Comparison of ENCODE assay signal across 1 cellular context in the genomic region with DNA sequence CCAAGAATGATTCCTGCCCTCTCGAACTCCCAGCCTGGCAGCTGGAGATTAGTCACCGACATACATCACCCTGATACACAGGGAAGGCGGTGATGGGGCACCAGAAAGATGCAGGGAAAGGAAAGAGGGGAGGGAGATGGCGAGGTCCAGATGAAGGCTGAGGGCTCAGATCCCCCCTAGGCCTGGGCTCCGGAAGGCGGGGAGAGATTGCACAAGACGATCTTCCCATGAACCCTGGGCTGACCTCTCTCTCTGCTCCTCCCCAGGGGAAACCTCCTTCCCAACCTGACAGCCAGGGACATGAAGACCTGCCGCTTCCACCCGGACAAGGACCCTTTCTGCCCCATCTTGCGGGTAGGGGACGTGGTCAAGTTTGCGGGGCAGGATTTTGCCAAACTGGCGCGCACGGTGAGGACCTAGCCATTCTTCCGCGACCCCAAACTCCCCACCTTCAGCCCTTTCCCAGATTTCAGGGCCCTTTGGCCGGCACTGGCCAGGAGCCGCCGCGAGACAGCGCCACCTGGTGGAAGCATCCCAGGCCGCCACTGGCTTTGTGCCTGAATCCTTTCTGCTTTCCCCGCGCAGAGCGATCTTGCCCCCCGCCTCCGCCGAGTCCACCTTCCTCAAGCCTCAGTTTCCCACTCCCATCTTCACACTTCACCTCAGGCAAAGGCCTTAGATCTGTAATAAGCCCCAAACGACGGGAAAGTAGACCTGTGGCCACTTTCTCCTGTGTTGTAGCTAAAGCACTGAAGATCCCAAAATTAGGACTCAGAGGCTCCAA.
TF ChIP-seq lines count a peak whose summit lies in the region.

No MANE protein-coding gene starts in this region.

TF ChIP-seq in HepG2, 621 proteins besides CTCF, POLR2A, EP300 and RAD21 (continued from another document and continues in another):
- TF ChIP-seq, protein P1, sequence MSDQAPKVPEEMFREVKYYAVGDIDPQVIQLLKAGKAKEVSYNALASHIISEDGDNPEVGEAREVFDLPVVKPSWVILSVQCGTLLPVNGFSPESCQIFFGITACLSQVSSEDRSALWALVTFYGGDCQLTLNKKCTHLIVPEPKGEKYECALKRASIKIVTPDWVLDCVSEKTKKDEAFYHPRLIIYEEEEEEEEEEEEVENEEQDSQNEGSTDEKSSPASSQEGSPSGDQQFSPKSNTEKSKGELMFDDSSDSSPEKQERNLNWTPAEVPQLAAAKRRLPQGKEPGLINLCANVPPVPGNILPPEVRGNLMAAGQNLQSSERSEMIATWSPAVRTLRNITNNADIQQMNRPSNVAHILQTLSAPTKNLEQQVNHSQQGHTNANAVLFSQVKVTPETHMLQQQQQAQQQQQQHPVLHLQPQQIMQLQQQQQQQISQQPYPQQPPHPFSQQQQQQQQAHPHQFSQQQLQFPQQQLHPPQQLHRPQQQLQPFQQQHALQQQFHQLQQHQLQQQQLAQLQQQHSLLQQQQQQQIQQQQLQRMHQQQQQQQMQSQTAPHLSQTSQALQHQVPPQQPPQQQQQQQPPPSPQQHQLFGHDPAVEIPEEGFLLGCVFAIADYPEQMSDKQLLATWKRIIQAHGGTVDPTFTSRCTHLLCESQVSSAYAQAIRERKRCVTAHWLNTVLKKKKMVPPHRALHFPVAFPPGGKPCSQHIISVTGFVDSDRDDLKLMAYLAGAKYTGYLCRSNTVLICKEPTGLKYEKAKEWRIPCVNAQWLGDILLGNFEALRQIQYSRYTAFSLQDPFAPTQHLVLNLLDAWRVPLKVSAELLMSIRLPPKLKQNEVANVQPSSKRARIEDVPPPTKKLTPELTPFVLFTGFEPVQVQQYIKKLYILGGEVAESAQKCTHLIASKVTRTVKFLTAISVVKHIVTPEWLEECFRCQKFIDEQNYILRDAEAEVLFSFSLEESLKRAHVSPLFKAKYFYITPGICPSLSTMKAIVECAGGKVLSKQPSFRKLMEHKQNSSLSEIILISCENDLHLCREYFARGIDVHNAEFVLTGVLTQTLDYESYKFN (CRISPR knock-in tag; conservative IDR thresholded peaks at IDR 0.05): peak; percentile 39
- TF ChIP-seq ZNF460 (CRISPR knock-in tag; IDR thresholded peaks at IDR 0.05; ENCODE audit: borderline replicate concordance) (no peak), ZNF30 (CRISPR knock-in tag; IDR thresholded peaks at IDR 0.05) (no peak; the same call in 1 of the 2 replicates), PCBP2 (optimal IDR thresholded peaks at IDR 0.05; ENCODE audit: low read depth, low read length, poor library complexity, severe bottlenecking) (no peak), NR2C2 (CRISPR knock-in tag; IDR thresholded peaks at IDR 0.05; ENCODE audit: borderline replicate concordance) (peak; percentile 79), RFX5 (IDR thresholded peaks at IDR 0.05; ENCODE audit: low read depth, low read length) (no peak), MLLT10 (CRISPR knock-in tag; IDR thresholded peaks at IDR 0.05) (no peak), PHB2 (IDR thresholded peaks at IDR 0.05; ENCODE audit: partially characterized antibody) (no peak), BRD4 (CRISPR knock-in tag; IDR thresholded peaks at IDR 0.05) (no peak), RBM39 (IDR thresholded peaks at IDR 0.05; ENCODE audit: low read depth, low read length, poor library complexity, severe bottlenecking) (peak; percentile 41), KDM5B (CRISPR knock-in tag; IDR thresholded peaks at IDR 0.05; ENCODE audit: borderline replicate concordance) (peak; percentile 58; the same call in 1 of the 2 replicates), ZNF317 (CRISPR knock-in tag; IDR thresholded peaks at IDR 0.05) (no peak), SP5 (CRISPR knock-in tag; IDR thresholded peaks at IDR 0.05; ENCODE audit: borderline replicate concordance, low read depth) (peak; percentile 61; the same call in 1 of the 2 replicates), ZSCAN25 (CRISPR knock-in tag; IDR thresholded peaks at IDR 0.05) (no peak), NFIC (IDR thresholded peaks at IDR 0.05; ENCODE audit: low read length) (no peak), SMAD3 (CRISPR knock-in tag; IDR thresholded peaks at IDR 0.05) (no peak), PHF21A (CRISPR knock-in tag; IDR thresholded peaks at IDR 0.05) (no peak), ZNF329 (CRISPR knock-in tag; IDR thresholded peaks at IDR 0.05; ENCODE audit: low read depth) (no peak), DMAP1 (CRISPR knock-in tag; IDR thresholded peaks at IDR 0.05) (no peak), MTF1 (CRISPR knock-in tag; IDR thresholded peaks at IDR 0.05) (no peak), ATM (IDR thresholded peaks at IDR 0.05; ENCODE audit: borderline replicate concordance) (no peak), REPIN1 (CRISPR knock-in tag; IDR thresholded peaks at IDR 0.05; ENCODE audit: borderline replicate concordance, low read depth) (peak; percentile 22; the same call in 1 of the 2 replicates), ZNF839 (CRISPR knock-in tag; IDR thresholded peaks at IDR 0.05; ENCODE audit: borderline replicate concordance) (no peak), ZNF34 (CRISPR knock-in tag; IDR thresholded peaks at IDR 0.05; ENCODE audit: borderline replicate concordance) (no peak), MEF2D (CRISPR knock-in tag; IDR thresholded peaks at IDR 0.05) (no peak), EEA1 (CRISPR knock-in tag; IDR thresholded peaks at IDR 0.05; ENCODE audit: borderline replicate concordance) (0 out of 2 replicates have a peak, but pooled peaks have one; percentile 45), CBX5 (CRISPR knock-in tag; IDR thresholded peaks at IDR 0.05; ENCODE audit: borderline replicate concordance) (no peak)
- TF ChIP-seq, protein P2, sequence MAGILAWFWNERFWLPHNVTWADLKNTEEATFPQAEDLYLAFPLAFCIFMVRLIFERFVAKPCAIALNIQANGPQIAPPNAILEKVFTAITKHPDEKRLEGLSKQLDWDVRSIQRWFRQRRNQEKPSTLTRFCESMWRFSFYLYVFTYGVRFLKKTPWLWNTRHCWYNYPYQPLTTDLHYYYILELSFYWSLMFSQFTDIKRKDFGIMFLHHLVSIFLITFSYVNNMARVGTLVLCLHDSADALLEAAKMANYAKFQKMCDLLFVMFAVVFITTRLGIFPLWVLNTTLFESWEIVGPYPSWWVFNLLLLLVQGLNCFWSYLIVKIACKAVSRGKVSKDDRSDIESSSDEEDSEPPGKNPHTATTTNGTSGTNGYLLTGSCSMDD (CRISPR knock-in tag; IDR thresholded peaks at IDR 0.05): no peak
- TF ChIP-seq, protein P3, sequence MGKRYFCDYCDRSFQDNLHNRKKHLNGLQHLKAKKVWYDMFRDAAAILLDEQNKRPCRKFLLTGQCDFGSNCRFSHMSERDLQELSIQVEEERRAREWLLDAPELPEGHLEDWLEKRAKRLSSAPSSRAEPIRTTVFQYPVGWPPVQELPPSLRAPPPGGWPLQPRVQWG (CRISPR knock-in tag; IDR thresholded peaks at IDR 0.05; ENCODE audit: borderline replicate concordance, low read depth): no peak
- TF ChIP-seq, protein P4, sequence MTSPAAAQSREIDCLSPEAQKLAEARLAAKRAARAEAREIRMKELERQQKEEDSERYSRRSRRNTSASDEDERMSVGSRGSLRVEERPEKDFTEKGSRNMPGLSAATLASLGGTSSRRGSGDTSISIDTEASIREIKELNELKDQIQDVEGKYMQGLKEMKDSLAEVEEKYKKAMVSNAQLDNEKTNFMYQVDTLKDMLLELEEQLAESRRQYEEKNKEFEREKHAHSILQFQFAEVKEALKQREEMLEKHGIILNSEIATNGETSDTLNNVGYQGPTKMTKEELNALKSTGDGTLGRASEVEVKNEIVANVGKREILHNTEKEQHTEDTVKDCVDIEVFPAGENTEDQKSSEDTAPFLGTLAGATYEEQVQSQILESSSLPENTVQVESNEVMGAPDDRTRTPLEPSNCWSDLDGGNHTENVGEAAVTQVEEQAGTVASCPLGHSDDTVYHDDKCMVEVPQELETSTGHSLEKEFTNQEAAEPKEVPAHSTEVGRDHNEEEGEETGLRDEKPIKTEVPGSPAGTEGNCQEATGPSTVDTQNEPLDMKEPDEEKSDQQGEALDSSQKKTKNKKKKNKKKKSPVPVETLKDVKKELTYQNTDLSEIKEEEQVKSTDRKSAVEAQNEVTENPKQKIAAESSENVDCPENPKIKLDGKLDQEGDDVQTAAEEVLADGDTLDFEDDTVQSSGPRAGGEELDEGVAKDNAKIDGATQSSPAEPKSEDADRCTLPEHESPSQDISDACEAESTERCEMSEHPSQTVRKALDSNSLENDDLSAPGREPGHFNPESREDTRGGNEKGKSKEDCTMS (CRISPR knock-in tag; conservative IDR thresholded peaks at IDR 0.05): no peak
- TF ChIP-seq, protein P5, sequence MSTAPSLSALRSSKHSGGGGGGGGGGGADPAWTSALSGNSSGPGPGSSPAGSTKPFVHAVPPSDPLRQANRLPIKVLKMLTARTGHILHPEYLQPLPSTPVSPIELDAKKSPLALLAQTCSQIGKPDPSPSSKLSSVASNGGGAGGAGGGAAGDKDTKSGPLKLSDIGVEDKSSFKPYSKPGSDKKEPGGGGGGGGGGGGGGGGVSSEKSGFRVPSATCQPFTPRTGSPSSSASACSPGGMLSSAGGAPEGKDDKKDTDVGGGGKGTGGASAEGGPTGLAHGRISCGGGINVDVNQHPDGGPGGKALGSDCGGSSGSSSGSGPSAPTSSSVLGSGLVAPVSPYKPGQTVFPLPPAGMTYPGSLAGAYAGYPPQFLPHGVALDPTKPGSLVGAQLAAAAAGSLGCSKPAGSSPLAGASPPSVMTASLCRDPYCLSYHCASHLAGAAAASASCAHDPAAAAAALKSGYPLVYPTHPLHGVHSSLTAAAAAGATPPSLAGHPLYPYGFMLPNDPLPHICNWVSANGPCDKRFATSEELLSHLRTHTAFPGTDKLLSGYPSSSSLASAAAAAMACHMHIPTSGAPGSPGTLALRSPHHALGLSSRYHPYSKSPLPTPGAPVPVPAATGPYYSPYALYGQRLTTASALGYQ (CRISPR knock-in tag; IDR thresholded peaks at IDR 0.05): no peak
- TF ChIP-seq, protein P6, sequence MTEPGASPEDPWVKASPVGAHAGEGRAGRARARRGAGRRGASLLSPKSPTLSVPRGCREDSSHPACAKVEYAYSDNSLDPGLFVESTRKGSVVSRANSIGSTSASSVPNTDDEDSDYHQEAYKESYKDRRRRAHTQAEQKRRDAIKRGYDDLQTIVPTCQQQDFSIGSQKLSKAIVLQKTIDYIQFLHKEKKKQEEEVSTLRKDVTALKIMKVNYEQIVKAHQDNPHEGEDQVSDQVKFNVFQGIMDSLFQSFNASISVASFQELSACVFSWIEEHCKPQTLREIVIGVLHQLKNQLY (CRISPR knock-in tag; IDR thresholded peaks at IDR 0.05): no peak
- TF ChIP-seq, protein P7, sequence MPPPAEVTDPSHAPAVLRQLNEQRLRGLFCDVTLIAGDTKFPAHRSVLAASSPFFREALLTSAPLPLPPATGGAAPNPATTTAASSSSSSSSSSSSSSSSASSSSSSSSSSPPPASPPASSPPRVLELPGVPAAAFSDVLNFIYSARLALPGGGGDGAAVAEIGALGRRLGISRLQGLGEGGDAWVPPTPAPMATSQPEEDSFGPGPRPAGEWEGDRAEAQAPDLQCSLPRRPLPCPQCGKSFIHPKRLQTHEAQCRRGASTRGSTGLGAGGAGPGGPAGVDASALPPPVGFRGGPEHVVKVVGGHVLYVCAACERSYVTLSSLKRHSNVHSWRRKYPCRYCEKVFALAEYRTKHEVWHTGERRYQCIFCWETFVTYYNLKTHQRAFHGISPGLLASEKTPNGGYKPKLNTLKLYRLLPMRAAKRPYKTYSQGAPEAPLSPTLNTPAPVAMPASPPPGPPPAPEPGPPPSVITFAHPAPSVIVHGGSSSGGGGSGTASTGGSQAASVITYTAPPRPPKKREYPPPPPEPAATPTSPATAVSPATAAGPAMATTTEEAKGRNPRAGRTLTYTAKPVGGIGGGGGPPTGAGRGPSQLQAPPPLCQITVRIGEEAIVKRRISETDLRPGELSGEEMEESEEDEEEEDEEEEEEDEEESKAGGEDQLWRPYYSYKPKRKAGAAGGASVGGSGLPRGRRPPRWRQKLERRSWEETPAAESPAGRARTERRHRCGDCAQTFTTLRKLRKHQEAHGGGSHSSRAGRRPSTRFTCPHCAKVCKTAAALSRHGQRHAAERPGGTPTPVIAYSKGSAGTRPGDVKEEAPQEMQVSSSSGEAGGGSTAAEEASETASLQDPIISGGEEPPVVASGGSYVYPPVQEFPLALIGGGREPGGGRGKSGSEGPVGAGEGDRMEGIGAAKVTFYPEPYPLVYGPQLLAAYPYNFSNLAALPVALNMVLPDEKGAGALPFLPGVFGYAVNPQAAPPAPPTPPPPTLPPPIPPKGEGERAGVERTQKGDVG (CRISPR knock-in tag; IDR thresholded peaks at IDR 0.05; ENCODE audit: borderline replicate concordance): no peak
- TF ChIP-seq, protein P8, sequence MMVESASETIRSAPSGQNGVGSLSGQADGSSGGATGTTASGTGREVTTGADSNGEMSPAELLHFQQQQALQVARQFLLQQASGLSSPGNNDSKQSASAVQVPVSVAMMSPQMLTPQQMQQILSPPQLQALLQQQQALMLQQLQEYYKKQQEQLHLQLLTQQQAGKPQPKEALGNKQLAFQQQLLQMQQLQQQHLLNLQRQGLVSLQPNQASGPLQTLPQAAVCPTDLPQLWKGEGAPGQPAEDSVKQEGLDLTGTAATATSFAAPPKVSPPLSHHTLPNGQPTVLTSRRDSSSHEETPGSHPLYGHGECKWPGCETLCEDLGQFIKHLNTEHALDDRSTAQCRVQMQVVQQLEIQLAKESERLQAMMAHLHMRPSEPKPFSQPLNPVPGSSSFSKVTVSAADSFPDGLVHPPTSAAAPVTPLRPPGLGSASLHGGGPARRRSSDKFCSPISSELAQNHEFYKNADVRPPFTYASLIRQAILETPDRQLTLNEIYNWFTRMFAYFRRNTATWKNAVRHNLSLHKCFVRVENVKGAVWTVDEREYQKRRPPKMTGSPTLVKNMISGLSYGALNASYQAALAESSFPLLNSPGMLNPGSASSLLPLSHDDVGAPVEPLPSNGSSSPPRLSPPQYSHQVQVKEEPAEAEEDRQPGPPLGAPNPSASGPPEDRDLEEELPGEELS (CRISPR knock-in tag; IDR thresholded peaks at IDR 0.05): no peak
- TF ChIP-seq, protein P9, sequence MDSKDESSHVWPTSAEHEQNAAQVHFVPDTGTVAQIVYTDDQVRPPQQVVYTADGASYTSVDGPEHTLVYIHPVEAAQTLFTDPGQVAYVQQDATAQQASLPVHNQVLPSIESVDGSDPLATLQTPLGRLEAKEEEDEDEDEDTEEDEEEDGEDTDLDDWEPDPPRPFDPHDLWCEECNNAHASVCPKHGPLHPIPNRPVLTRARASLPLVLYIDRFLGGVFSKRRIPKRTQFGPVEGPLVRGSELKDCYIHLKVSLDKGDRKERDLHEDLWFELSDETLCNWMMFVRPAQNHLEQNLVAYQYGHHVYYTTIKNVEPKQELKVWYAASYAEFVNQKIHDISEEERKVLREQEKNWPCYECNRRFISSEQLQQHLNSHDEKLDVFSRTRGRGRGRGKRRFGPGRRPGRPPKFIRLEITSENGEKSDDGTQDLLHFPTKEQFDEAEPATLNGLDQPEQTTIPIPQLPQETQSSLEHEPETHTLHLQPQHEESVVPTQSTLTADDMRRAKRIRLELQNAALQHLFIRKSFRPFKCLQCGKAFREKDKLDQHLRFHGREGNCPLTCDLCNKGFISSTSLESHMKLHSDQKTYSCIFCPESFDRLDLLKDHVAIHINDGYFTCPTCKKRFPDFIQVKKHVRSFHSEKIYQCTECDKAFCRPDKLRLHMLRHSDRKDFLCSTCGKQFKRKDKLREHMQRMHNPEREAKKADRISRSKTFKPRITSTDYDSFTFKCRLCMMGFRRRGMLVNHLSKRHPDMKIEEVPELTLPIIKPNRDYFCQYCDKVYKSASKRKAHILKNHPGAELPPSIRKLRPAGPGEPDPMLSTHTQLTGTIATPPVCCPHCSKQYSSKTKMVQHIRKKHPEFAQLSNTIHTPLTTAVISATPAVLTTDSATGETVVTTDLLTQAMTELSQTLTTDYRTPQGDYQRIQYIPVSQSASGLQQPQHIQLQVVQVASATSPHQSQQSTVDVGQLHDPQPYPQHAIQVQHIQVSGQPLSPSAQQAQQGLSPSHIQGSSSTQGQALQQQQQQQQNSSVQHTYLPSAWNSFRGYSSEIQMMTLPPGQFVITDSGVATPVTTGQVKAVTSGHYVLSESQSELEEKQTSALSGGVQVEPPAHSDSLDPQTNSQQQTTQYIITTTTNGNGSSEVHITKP (CRISPR knock-in tag; IDR thresholded peaks at IDR 0.05; ENCODE audit: low read depth): no peak
